In the genomic region with DNA sequence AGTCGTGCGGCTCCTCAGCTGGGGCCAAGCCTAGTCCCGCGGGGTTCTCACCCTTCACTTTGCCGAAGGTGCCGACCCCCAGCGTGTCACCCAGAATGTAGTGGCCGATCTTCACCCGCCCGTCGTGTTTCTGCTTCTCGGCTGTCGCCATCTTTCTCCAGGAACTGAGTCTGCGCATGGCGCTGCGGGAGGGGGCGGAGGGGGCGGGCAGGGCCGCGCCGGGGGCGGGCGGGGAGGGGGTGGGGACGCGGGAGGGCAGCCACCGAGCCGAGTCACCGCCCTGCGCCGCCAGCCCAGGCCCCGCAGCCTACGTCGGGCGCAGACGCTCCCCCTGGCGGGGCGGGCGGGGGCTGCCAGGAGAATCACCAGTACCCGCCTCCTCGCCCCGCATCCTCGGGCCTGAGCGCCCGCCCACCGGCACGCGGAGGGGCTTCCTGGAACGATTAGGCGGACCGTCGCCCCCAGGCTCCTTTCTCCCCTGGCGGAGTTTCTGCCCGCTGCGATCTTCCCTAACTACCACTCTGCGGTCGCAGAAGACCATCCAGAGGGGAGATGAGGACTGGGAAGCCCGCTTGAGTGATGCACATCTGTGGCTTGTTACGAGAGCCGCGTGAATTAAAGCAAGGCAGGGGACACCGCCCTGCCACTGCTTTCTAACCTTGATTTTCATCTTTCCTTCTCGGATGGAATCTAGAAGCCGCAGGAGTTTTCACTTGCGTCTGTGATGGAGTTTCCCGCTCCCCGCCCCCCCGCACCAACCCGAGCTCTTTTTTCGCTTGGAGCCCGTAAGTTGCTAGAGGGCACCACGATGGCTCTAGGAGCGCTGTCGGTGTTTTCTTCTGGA, we compare ENCODE assay signal across 8 cellular contexts. TPM values are rescaled to one million over a fixed set of nuclear protein-coding genes. Genes with fewer than 3 reads are reported as not detected.
DNase-seq lines count a peak whose midpoint lies in the region; ATAC-seq and TF ChIP-seq lines count a peak whose summit lies in the region.

A gene (minus strand): TSS at position 363 of the 844 bp plus-strand sequence. CDS start 185 bp downstream, at position 178.

- peak within 1 kb of the TSS; percentile 92 to 97 (median 94) for H3K4me3 Mint-ChIP-seq in CD4-positive, CD25-positive, alpha-beta regulatory T cell

- peak; percentile 65 to 81 for TF ChIP-seq CTCF in left lung (IDR thresholded peaks at IDR 0.05)

- no peaks in the 10 kb centered on the region for H3K9me3 ChIP-seq in CD4-positive, CD25-positive, alpha-beta regulatory T cell (ENCODE audit: control insufficient read depth in 2 of 2, low read length in 2 of 2)
- H3K9me3 ChIP-seq in left lung, result no peaks in the 10 kb centered on the region

- no peaks in the 10 kb centered on the region for H3K27me3 ChIP-seq in CD4-positive, CD25-positive, alpha-beta regulatory T cell (ENCODE audit: control insufficient read depth, insufficient read depth, low read length)
- no peaks in the 10 kb centered on the region for H3K27me3 ChIP-seq in left lung

- H3K4me1 Mint-ChIP-seq in CD4-positive, CD25-positive, alpha-beta regulatory T cell, result peaks cover 26 to 55% (median 40%) of the 10 kb centered on the region in 4 donors

- H3K27ac Mint-ChIP-seq in CD4-positive, CD25-positive, alpha-beta regulatory T cell, result peak within 1 kb of the TSS; percentile 95 to 97 (median 96)

- peak within 1 kb of the TSS; percentile 83 for H3K27ac ChIP-seq in CD4-positive, CD25-positive, alpha-beta regulatory T cell (ENCODE audit: insufficient read depth, low read length, poor library complexity, severe bottlenecking)
- peak within 1 kb of the TSS; percentile 85 to 93 for H3K27ac ChIP-seq in left lung

- no peaks in the 10 kb centered on the region for H3K9me3 Mint-ChIP-seq in CD4-positive, CD25-positive, alpha-beta regulatory T cell

- H3K27me3 Mint-ChIP-seq in CD4-positive, CD25-positive, alpha-beta regulatory T cell, result peaks cover 13% of the 10 kb centered on the region

- peaks cover 7% of the 10 kb centered on the region for H3K36me3 Mint-ChIP-seq in CD4-positive, CD25-positive, alpha-beta regulatory T cell

- intact Hi-C loops in left lung (cut with DNase I), result no loop called here

- DNase-seq in CD4-positive, CD25-positive, alpha-beta regulatory T cell, result peak; percentile 87 to 92 (median 92)
- DNase-seq in NCI-H748 (lab: John Stamatoyannopoulos, UW; ENCODE audit: unreplicated experiment) (peak; percentile 97), dedifferentiated amniotic fluid mesenchymal stem cell (ENCODE audit: extremely low spot score) (peak; percentile 83), left lung (peak; percentile 90 to 97)
- peak; percentile 86 for DNase-seq in activated CD4-positive, alpha-beta T cell treated with anti-CD3 and anti-CD28 coated beads, Interleukin-2, amount 50 U/mL, for 1 hour
- peak; percentile 79 to 81 for DNase-seq in stimulated activated CD4-positive, alpha-beta T cell treated with anti-CD3 and anti-CD28 coated beads, Interleukin-2, amount 100 ng/mL, for 48 hours

- peak within 1 kb of the TSS; percentile 97 for H3K4me3 ChIP-seq in CD4-positive, CD25-positive, alpha-beta regulatory T cell (ENCODE audit: low read depth, low read length)
- H3K4me3 ChIP-seq in left lung, result peak within 1 kb of the TSS; percentile 78 to 87

- ATAC-seq in CD4-positive, CD25-positive, alpha-beta regulatory T cell (ENCODE audit: low read depth in 2 of 2), result peak; percentile 97 to 98
- ATAC-seq in GM19397 (IDR thresholded peaks at IDR 0.05; ENCODE audit: unreplicated experiment), result peak; percentile 97
- peak; percentile 95 for ATAC-seq in HG03565 (IDR thresholded peaks at IDR 0.05; ENCODE audit: unreplicated experiment)
- peak; percentile 96 for ATAC-seq in left lung

- H3K36me3 ChIP-seq in CD4-positive, CD25-positive, alpha-beta regulatory T cell (ENCODE audit: control insufficient read depth, insufficient read depth, low read length), result peaks cover 3% of the 10 kb centered on the region
- no peaks in the 10 kb centered on the region for H3K36me3 ChIP-seq in left lung

- H3K4me1 ChIP-seq in CD4-positive, CD25-positive, alpha-beta regulatory T cell (ENCODE audit: control insufficient read depth, insufficient read depth, low read length, poor library complexity, severe bottlenecking), result peaks cover 32% of the 10 kb centered on the region
- peaks cover 6 to 37% of the 10 kb centered on the region in 2 donors for H3K4me1 ChIP-seq in left lung

RNA-seq across cellular contexts. Expression of the gene that starts here (rescaled TPM):
- 102 TPM for total RNA-seq in CD4-positive, CD25-positive, alpha-beta regulatory T cell
- 10 to 100 TPM; 34.1 to 55.8 (median 43.5) TPM for polyA plus RNA-seq in CD4-positive, CD25-positive, alpha-beta regulatory T cell
- 10 to 100 TPM; 71.6 to 85.7 TPM for total RNA-seq in left lung

Comparison
In these comparisons a context has a peak if more than half of its experiments do, and no peak if none do; other contexts are left out.
1. Peak in every context shown above with its lines: DNase-seq, ATAC-seq, H3K4me3 ChIP-seq and H3K27ac ChIP-seq.